ENCODE assay signal across 8 cellular contexts in genomic region chr2:87486413-87486812, GRCh38.
A peak's percentile ranks its signal among the peaks of the same experiment; 100 is the strongest.
DNase-seq lines count a peak whose midpoint lies in the region; ATAC-seq and TF ChIP-seq lines count a peak whose summit lies in the region.
"Not testable (repeated sequence)": the region's sequence is repeated elsewhere in the genome, so short reads cannot be mapped to it uniquely, and the experiment has no call there.

No MANE protein-coding gene starts in this region.

- H3K27me3 Mint-ChIP-seq in activated CD8-positive, alpha-beta memory T cell treated with anti-CD3 and anti-CD28 coated beads, Interleukin-2, amount 10 ng/mL, durations not matched to agents 7 days and 5 days; MCF 10A (ENCODE audit: insufficient read depth, unreplicated experiment); osteocyte (ENCODE audit: unreplicated experiment): not testable (repeated sequence)

- H3K9ac ChIP-seq in OCI-LY3 (ENCODE audit: low read length): peak overlapping the region; percentile 60; the same call in 1 of the 2 replicates

- H4K20me1 ChIP-seq in OCI-LY3 (ENCODE audit: insufficient read depth, low read length): not testable (repeated sequence)

- H3K27ac ChIP-seq in OCI-LY3 (ENCODE audit: low read length) (peak overlapping the region; percentile 55; the same call in 1 of the 2 replicates), tibial nerve (peak overlapping the region in 3 of 4 donors; percentile 41 to 85 (median 70))

- peaks cover 27% of the 10 kb centered on the region for H3K79me2 ChIP-seq in OCI-LY3 (ENCODE audit: low read length)

- not testable (repeated sequence) for TF ChIP-seq CTCF in OCI-LY3 (IDR thresholded peaks at IDR 0.05; ENCODE audit: low read depth, low read length); MCF 10A (IDR thresholded peaks at IDR 0.05; ENCODE audit: unreplicated experiment); osteocyte (IDR thresholded peaks at IDR 0.05); tibial nerve (IDR thresholded peaks at IDR 0.05)

- H3K4me3 Mint-ChIP-seq in activated CD8-positive, alpha-beta memory T cell treated with anti-CD3 and anti-CD28 coated beads, Interleukin-2, amount 10 ng/mL, durations not matched to agents 7 days and 5 days: peak overlapping the region; percentile 49
- H3K4me3 Mint-ChIP-seq in MCF 10A (ENCODE audit: unreplicated experiment); osteocyte (ENCODE audit: unreplicated experiment): not testable (repeated sequence)

- not testable (repeated sequence) for BruUV-seq in MCF 10A (replicated peaks; lab: Mats Ljungman, UMichigan)

- H3K4me1 ChIP-seq in OCI-LY3 (ENCODE audit: low read length): peaks cover 34% of the 10 kb centered on the region
- not testable (repeated sequence) for H3K4me1 ChIP-seq in tibial nerve

- ATAC-seq in GM18511 (IDR thresholded peaks at IDR 0.05; ENCODE audit: unreplicated experiment): peak; percentile 2
- ATAC-seq in HG02973 (IDR thresholded peaks at IDR 0.05; ENCODE audit: unreplicated experiment): peak; percentile 6
- peak; percentile 32 for ATAC-seq in activated CD8-positive, alpha-beta memory T cell treated with anti-CD3 and anti-CD28 coated beads, Interleukin-2, amount 10 ng/mL, durations not matched to agents 7 days and 5 days
- ATAC-seq in left ventricle myocardium superior: peak; percentile 6

- not testable (repeated sequence) for H3K27me3 ChIP-seq in OCI-LY3 (ENCODE audit: low read depth, low read length); tibial nerve

- intact Hi-C loops in MCF 10A (cut with micrococcal nuclease); left ventricle myocardium superior (cut with micrococcal nuclease): not testable (repeated sequence)

- H3K4me3 ChIP-seq in OCI-LY3 (ENCODE audit: low read length): peak overlapping the region; percentile 47
- peak overlapping the region in 1 of 4 donors; percentile 24 for H3K4me3 ChIP-seq in tibial nerve

- peaks cover 39% of the 10 kb centered on the region for H3K4me1 Mint-ChIP-seq in activated CD8-positive, alpha-beta memory T cell treated with anti-CD3 and anti-CD28 coated beads, Interleukin-2, amount 10 ng/mL, durations not matched to agents 7 days and 5 days
- H3K4me1 Mint-ChIP-seq in MCF 10A (ENCODE audit: insufficient read depth, unreplicated experiment) (peaks cover 13% of the 10 kb centered on the region), osteocyte (ENCODE audit: unreplicated experiment) (peaks cover 25% of the 10 kb centered on the region)

- peak overlapping the region; percentile 88 for H3K27ac Mint-ChIP-seq in activated CD8-positive, alpha-beta memory T cell treated with anti-CD3 and anti-CD28 coated beads, Interleukin-2, amount 10 ng/mL, durations not matched to agents 7 days and 5 days
- H3K27ac Mint-ChIP-seq in MCF 10A (ENCODE audit: low read depth, unreplicated experiment): peak overlapping the region; percentile 35
- H3K27ac Mint-ChIP-seq in osteocyte (ENCODE audit: unreplicated experiment): peak overlapping the region; percentile 80

- not testable (repeated sequence) for H3K9me3 Mint-ChIP-seq in activated CD8-positive, alpha-beta memory T cell treated with anti-CD3 and anti-CD28 coated beads, Interleukin-2, amount 10 ng/mL, durations not matched to agents 7 days and 5 days (ENCODE audit: low read depth); MCF 10A (ENCODE audit: unreplicated experiment); osteocyte (ENCODE audit: unreplicated experiment)

- CTCF ChIA-PET in activated CD8-positive, alpha-beta memory T cell treated with anti-CD3 and anti-CD28 coated beads, Interleukin-2, amount 10 ng/mL, durations not matched to agents 7 days and 5 days (lab: Charles Lee); MCF 10A (lab: Yijun Ruan, JAX): not testable (repeated sequence)

- WGBS in tibial nerve, 2 donors: 69 to 73% methylated on average over 7 to 8 of the region's 9 CpGs

- not testable (repeated sequence) for H2AFZ ChIP-seq in OCI-LY3 (ENCODE audit: low read depth, low read length)

- H3K9me3 ChIP-seq in OCI-LY3 (ENCODE audit: insufficient read depth, low read length); tibial nerve: not testable (repeated sequence)

- TF ChIP-seq POLR2A in tibial nerve (IDR thresholded peaks at IDR 0.05): not testable (repeated sequence)

- POLR2A ChIA-PET in MCF 10A (lab: Yijun Ruan, JAX): not testable (repeated sequence)

- not testable (repeated sequence) for H3K36me3 Mint-ChIP-seq in activated CD8-positive, alpha-beta memory T cell treated with anti-CD3 and anti-CD28 coated beads, Interleukin-2, amount 10 ng/mL, durations not matched to agents 7 days and 5 days; MCF 10A (ENCODE audit: insufficient read depth, unreplicated experiment); osteocyte (ENCODE audit: unreplicated experiment)

- not testable (repeated sequence) for H3K36me3 ChIP-seq in OCI-LY3 (replicated peaks; ENCODE audit: low read depth, low read length); tibial nerve

- not testable (repeated sequence) for TF ChIP-seq EP300 in tibial nerve (IDR thresholded peaks at IDR 0.05)

- peak overlapping the region; percentile 68 for H3K4me2 ChIP-seq in OCI-LY3 (ENCODE audit: low read length)

- peak; percentile 50 for DNase-seq in activated CD8-positive, alpha-beta memory T cell treated with anti-CD3 and anti-CD28 coated beads, Interleukin-2, amount 10 ng/mL, durations not matched to agents 7 days and 5 days
- DNase-seq in MCF 10A (ENCODE audit: unreplicated experiment); left ventricle myocardium superior; osteocyte (ENCODE audit: extremely low spot score, unreplicated experiment); tibial nerve (ENCODE audit: low spot score in 2 of 2): not testable (repeated sequence)

Comparison
In these comparisons a context has a peak if more than half of its experiments do, and no peak if none do; other contexts are left out.
1. H3K27ac Mint-ChIP-seq: peak in every context shown above with its lines; median percentile 88 in activated CD8-positive, alpha-beta memory T cell treated with anti-CD3 and anti-CD28 coated beads, Interleukin-2, amount 10 ng/mL, durations not matched to agents 7 days and 5 days; 80 in osteocyte; 35 in MCF 10A.